In genomic region chr7:42015413-42015698, GRCh38 we compare ENCODE assay signal across 19 cellular contexts.
"Had no signal": no experiment of that assay in that cellular context is flagged by ENCODE, and none has a peak within 500 bp of the region (broad histone marks: within the 10 kb centered on the region; RNA-seq: fewer than 3 reads in every experiment).

No MANE protein-coding gene starts in this region.

- ATAC-seq: SK-N-SH treated with all-trans-retinoic acid at 6 μM for 48 hours; stimulated activated naive CD8-positive, alpha-beta T cell treated with anti-CD3 and anti-CD28 coated beads, Interleukin-15, Interleukin-2, amounts not matched to agents 100 U/mL and 50 U/mL, for 24 hours had no signal

- DNase-seq: activated CD4-positive, alpha-beta T cell treated with anti-CD3 and anti-CD28 coated beads for 4 hours; amniotic stem cell; cortex of kidney; effector CD4-positive, alpha-beta T cell; heart right ventricle; left cardiac atrium; natural killer cell; stimulated activated naive CD8-positive, alpha-beta T cell treated with anti-CD3 and anti-CD28 coated beads, Interleukin-15, Interleukin-2, amounts not matched to agents 100 U/mL and 50 U/mL, for 24 hours had no signal

- H3K9me3 ChIP-seq: neutrophil, testis had no signal

- H3K4me3 Mint-ChIP-seq: activated CD4-positive, alpha-beta memory T cell treated with anti-CD3 and anti-CD28 coated beads, Interleukin-2, amount 10 ng/mL, durations not matched to agents 7 days and 5 days; activated naive CD4-positive, alpha-beta T cell treated with anti-CD3 and anti-CD28 coated beads, Interleukin-2, amount 50 U/mL, for 24 hours; activated T-cell treated with anti-CD3 and anti-CD28 coated beads, Interleukin-2, amount 50 U/mL, for 24 hours; central memory CD8-positive, alpha-beta T cell; natural killer cell; T-helper 1 cell treated with Interleukin-12 subunit alpha and Interleukin-12 subunit beta and Interleukin-4 antibody, amounts not matched to agents 30 μg/mL and 1 μg/mL, for 36 hours; WTC11 had no signal

- H3K27me3 Mint-ChIP-seq: activated CD4-positive, alpha-beta memory T cell treated with anti-CD3 and anti-CD28 coated beads, Interleukin-2, amount 10 ng/mL, durations not matched to agents 7 days and 5 days had no signal

- H3K27ac ChIP-seq: heart right ventricle, neutrophil, testis had no signal

- H3K4me1 ChIP-seq: gastroesophageal sphincter, testis had no signal

- H3K27me3 ChIP-seq: gastroesophageal sphincter, heart right ventricle, testis had no signal

- H3K27ac Mint-ChIP-seq: activated CD4-positive, alpha-beta memory T cell treated with anti-CD3 and anti-CD28 coated beads, Interleukin-2, amount 10 ng/mL, durations not matched to agents 7 days and 5 days; activated naive CD4-positive, alpha-beta T cell treated with anti-CD3 and anti-CD28 coated beads, Interleukin-2, amount 50 U/mL, for 24 hours; activated T-cell treated with anti-CD3 and anti-CD28 coated beads, Interleukin-2, amount 50 U/mL, for 24 hours; natural killer cell; T-helper 1 cell treated with Interleukin-12 subunit alpha and Interleukin-12 subunit beta and Interleukin-4 antibody, amounts not matched to agents 30 μg/mL and 1 μg/mL, for 36 hours; WTC11 had no signal

- H3K36me3 ChIP-seq: neutrophil had no signal

- H3K4me3 ChIP-seq: gastroesophageal sphincter, heart right ventricle, lung, testis had no signal

- H3K4me1 Mint-ChIP-seq: activated CD4-positive, alpha-beta memory T cell treated with anti-CD3 and anti-CD28 coated beads, Interleukin-2, amount 10 ng/mL, durations not matched to agents 7 days and 5 days; activated naive CD4-positive, alpha-beta T cell treated with anti-CD3 and anti-CD28 coated beads, Interleukin-2, amount 50 U/mL, for 24 hours; central memory CD8-positive, alpha-beta T cell had no signal
